In genomic region chr1:223386013-223386412, GRCh38 we compare ENCODE assay signal across 4 cellular contexts.
"Had no signal": no experiment of that assay in that cellular context is flagged by ENCODE, and none has a peak within 500 bp of the region (broad histone marks: within the 10 kb centered on the region; RNA-seq: fewer than 3 reads in every experiment).

No MANE protein-coding gene starts in this region.

- H3K4me3 ChIP-seq: K562 had no signal

- H3K27ac ChIP-seq: HL-60 had no signal

- DNase-seq: IMR-90, KBM-7 had no signal
